Comparison of ENCODE assay signal across 9 cellular contexts in genomic region chrX:10482262-10482661, GRCh38.
A peak's percentile ranks its signal among the peaks of the same experiment; 100 is the strongest.
DNase-seq lines count a peak whose midpoint lies in the region; ATAC-seq and TF ChIP-seq lines count a peak whose summit lies in the region.
"Had no signal": no experiment of that assay in that cellular context is flagged by ENCODE, and none has a peak within 500 bp of the region (broad histone marks: within the 10 kb centered on the region; RNA-seq: fewer than 3 reads in every experiment).

No MANE protein-coding gene starts in this region.

- no peaks in the 10 kb centered on the region for H3K9me2 ChIP-seq in PC-3 (replicated peaks; ENCODE audit: low read length)

- H3K27me3 ChIP-seq in parathyroid adenoma (ENCODE audit: control insufficient read depth, insufficient read depth, low read length) (no peaks in the 10 kb centered on the region), PC-3 (ENCODE audit: low read length) (no peaks in the 10 kb centered on the region)
- H3K27me3 ChIP-seq: stomach had no signal

- H3K79me2 ChIP-seq in parathyroid adenoma, result no peaks in the 10 kb centered on the region
- no peaks in the 10 kb centered on the region for H3K79me2 ChIP-seq in PC-3 (ENCODE audit: low read length)

- H3K4me1 ChIP-seq in parathyroid adenoma (no peaks in the 10 kb centered on the region), PC-3 (ENCODE audit: insufficient read depth, low read length) (peaks cover 23% of the 10 kb centered on the region)
- H3K4me1 ChIP-seq: stomach had no signal

- DNase-seq in NCI-H2107 (lab: John Stamatoyannopoulos, UW) (peak; percentile 29), NCI-H226 (no peak), NCI-H446 treated with DMSO at 0.1 percent for 48 hours (lab: John Stamatoyannopoulos, UW) (no peak), PC-3 (no peak)
- DNase-seq in stimulated activated naive CD8-positive, alpha-beta T cell treated with anti-CD3 and anti-CD28 coated beads, Interleukin-15, Interleukin-2, amounts not matched to agents 100 U/mL and 50 U/mL, for 24 hours, result no peak
- DNase-seq: stomach had no signal

- no peak overlapping the region for H3K4me3 ChIP-seq in parathyroid adenoma (ENCODE audit: low read depth, low read length)
- H3K4me3 ChIP-seq in PC-3 (ENCODE audit: low read length), result no peak overlapping the region
- H3K4me3 ChIP-seq: stomach had no signal

- ATAC-seq in GM18909 (IDR thresholded peaks at IDR 0.05; ENCODE audit: poor library complexity, unreplicated experiment), result peak; percentile 75
- peak; percentile 94 for ATAC-seq in HG02678 (IDR thresholded peaks at IDR 0.05; ENCODE audit: unreplicated experiment)
- no peak for ATAC-seq in stimulated activated naive CD8-positive, alpha-beta T cell treated with anti-CD3 and anti-CD28 coated beads, Interleukin-15, Interleukin-2, amounts not matched to agents 100 U/mL and 50 U/mL, for 24 hours
- ATAC-seq in PC-3, result no peak

- H3K36me3 ChIP-seq in parathyroid adenoma (ENCODE audit: control insufficient read depth, insufficient read depth, low read length) (no peaks in the 10 kb centered on the region), PC-3 (ENCODE audit: low read depth, low read length) (peaks cover 8% of the 10 kb centered on the region)

- H3K9ac ChIP-seq in parathyroid adenoma (no peak overlapping the region), PC-3 (ENCODE audit: low read length) (no peak overlapping the region)

- H3K4me2 ChIP-seq in parathyroid adenoma (ENCODE audit: low read length) (no peak overlapping the region), PC-3 (ENCODE audit: low read length) (no peak overlapping the region)

- H3K9me3 ChIP-seq in parathyroid adenoma (ENCODE audit: control insufficient read depth, low read length) (no peaks in the 10 kb centered on the region), PC-3 (ENCODE audit: low read length) (no peaks in the 10 kb centered on the region)

- peaks cover 5% of the 10 kb centered on the region for H3F3A ChIP-seq in PC-3 (ENCODE audit: low read length, unreplicated experiment)

- H2AFZ ChIP-seq in parathyroid adenoma (no peak overlapping the region), PC-3 (ENCODE audit: low read length) (no peak overlapping the region)

- CTCF ChIA-PET in PC-3 (lab: Charles Lee), result no interaction called here

- TF ChIP-seq CTCF in parathyroid adenoma (IDR thresholded peaks at IDR 0.05) (no peak), PC-3 (conservative IDR thresholded peaks at IDR 0.05; ENCODE audit: low read depth, low read length) (no peak)

- H4K20me1 ChIP-seq in PC-3 (ENCODE audit: low read length), result no peaks in the 10 kb centered on the region

- no TSS peak for BruUV-seq in PC-3 (replicated peaks; lab: Mats Ljungman, UMichigan)

- H3K27ac ChIP-seq in parathyroid adenoma (peak overlapping the region; percentile 73), PC-3 (ENCODE audit: low read length) (no peak overlapping the region)

- intact Hi-C loops in PC-3 (cut with micrococcal nuclease), result no loop called here

- POLR2A ChIA-PET in PC-3 (lab: Charles Lee; ENCODE audit: unreplicated experiment), result no interaction called here

Comparison
In these comparisons a context has a peak if more than half of its experiments do, and no peak if none do; other contexts are left out.
1. ATAC-seq: peak in GM18909 (single experiment) and HG02678 (single experiment); none in stimulated activated naive CD8-positive, alpha-beta T cell treated with anti-CD3 and anti-CD28 coated beads, Interleukin-15, Interleukin-2, amounts not matched to agents 100 U/mL and 50 U/mL, for 24 hours (single experiment) and PC-3 (single experiment).